ENCODE assay signal across 22 cellular contexts in genomic region chr16:65306313-65306712, GRCh38.
"Had no signal": no experiment of that assay in that cellular context is flagged by ENCODE, and none has a peak within 500 bp of the region (broad histone marks: within the 10 kb centered on the region; RNA-seq: fewer than 3 reads in every experiment).

No MANE protein-coding gene starts in this region.

- H3K4me1 ChIP-seq: left lung, thyroid gland, upper lobe of right lung had no signal

- H3K27ac Mint-ChIP-seq: activated B cell treated with CpG ODN at 0.5 μM for 24 hours; activated CD4-positive, alpha-beta T cell treated with anti-CD3 and anti-CD28 coated beads for 36 hours; activated naive CD4-positive, alpha-beta T cell treated with anti-CD3 and anti-CD28 coated beads for 36 hours; activated T-cell treated with anti-CD3 and anti-CD28 coated beads, Interleukin-2, amount 50 U/mL, for 72 hours; naive B cell; progenitor cell of endocrine pancreas; T-helper 17 cell had no signal

- H3K4me2 ChIP-seq: hepatocyte had no signal

- H3K4me3 ChIP-seq: hepatocyte, left lung, lung, thyroid gland, upper lobe of right lung had no signal

- H3K27me3 ChIP-seq: hepatocyte, left lung, thyroid gland, upper lobe of right lung had no signal

- H3K4me3 Mint-ChIP-seq: activated B cell treated with CpG ODN at 0.5 μM for 24 hours; activated CD4-positive, alpha-beta T cell treated with anti-CD3 and anti-CD28 coated beads for 36 hours; activated naive CD4-positive, alpha-beta T cell treated with anti-CD3 and anti-CD28 coated beads for 36 hours; activated T-cell treated with anti-CD3 and anti-CD28 coated beads, Interleukin-2, amount 50 U/mL, for 72 hours; brain; naive B cell; T-helper 17 cell had no signal

- H3K79me2 ChIP-seq: hepatocyte had no signal

- H3K9me3 ChIP-seq: left lung, thyroid gland, upper lobe of right lung had no signal

- H3K36me3 ChIP-seq: left lung, thyroid gland, upper lobe of right lung had no signal

- H3K4me1 Mint-ChIP-seq: activated B cell treated with CpG ODN at 0.5 μM for 24 hours; activated CD4-positive, alpha-beta T cell treated with anti-CD3 and anti-CD28 coated beads for 36 hours; naive B cell; T-helper 17 cell had no signal

- H3K27ac ChIP-seq: hepatocyte, left lung, thyroid gland, upper lobe of right lung had no signal

- H3K36me3 Mint-ChIP-seq: brain, naive B cell had no signal

- DNase-seq: activated B cell treated with CpG ODN at 0.5 μM for 24 hours; activated CD4-positive, alpha-beta T cell treated with anti-CD3 and anti-CD28 coated beads for 36 hours; activated CD4-positive, alpha-beta T cell treated with anti-CD3 and anti-CD28 coated beads, Interleukin-2, amount 50 U/mL, for 4 hours; activated effector memory CD4-positive, alpha-beta T cell treated with Interleukin-2 at 50 U/mL for 16 hours; activated naive CD4-positive, alpha-beta T cell treated with anti-CD3 and anti-CD28 coated beads for 36 hours; activated T-cell treated with anti-CD3 and anti-CD28 coated beads, Interleukin-2, amount 50 U/mL, for 72 hours; aorta; erythroblast; foreskin melanocyte; kidney glomerular epithelial cell; left lung; naive B cell; retina; stimulated activated CD4-positive, alpha-beta T cell treated with anti-CD3 and anti-CD28 coated beads, Interleukin-4, amount 100 ng/mL, for 24 hours; stimulated activated naive CD8-positive, alpha-beta T cell treated with anti-CD3 and anti-CD28 coated beads, Interleukin-15, Interleukin-2, amounts not matched to agents 100 U/mL and 50 U/mL, for 24 hours; T-helper 17 cell; thyroid gland; upper lobe of right lung had no signal

- H3K27me3 Mint-ChIP-seq: activated B cell treated with CpG ODN at 0.5 μM for 24 hours; activated CD4-positive, alpha-beta T cell treated with anti-CD3 and anti-CD28 coated beads for 36 hours; brain; naive B cell; T-helper 17 cell had no signal

- H2AFZ ChIP-seq: hepatocyte had no signal

- ATAC-seq: activated CD4-positive, alpha-beta T cell treated with anti-CD3 and anti-CD28 coated beads for 36 hours; activated T-cell treated with anti-CD3 and anti-CD28 coated beads, Interleukin-2, amount 50 U/mL, for 72 hours; left lung; stimulated activated naive CD8-positive, alpha-beta T cell treated with anti-CD3 and anti-CD28 coated beads, Interleukin-15, Interleukin-2, amounts not matched to agents 100 U/mL and 50 U/mL, for 24 hours; T-helper 17 cell; upper lobe of right lung had no signal
